ENCODE assay signal across 17 cellular contexts in genomic region chr9:112094240-112094639, GRCh38.
A peak's percentile ranks its signal among the peaks of the same experiment; 100 is the strongest.
DNase-seq lines count a peak whose midpoint lies in the region; ATAC-seq and TF ChIP-seq lines count a peak whose summit lies in the region.
"Had no signal": no experiment of that assay in that cellular context is flagged by ENCODE, and none has a peak within 500 bp of the region (broad histone marks: within the 10 kb centered on the region; RNA-seq: fewer than 3 reads in every experiment).

No MANE protein-coding gene starts in this region.

- H3K4me1 ChIP-seq in CD4-positive, CD25-positive, alpha-beta regulatory T cell (ENCODE audit: control insufficient read depth, insufficient read depth, low read length, poor library complexity, severe bottlenecking), result peaks cover 9% of the 10 kb centered on the region
- H3K4me1 ChIP-seq: BLaER1 had no signal

- H3K27ac ChIP-seq in CD4-positive, CD25-positive, alpha-beta regulatory T cell (ENCODE audit: insufficient read depth, low read length, poor library complexity, severe bottlenecking), result no peak overlapping the region
- peak overlapping the region; percentile 16 for H3K27ac ChIP-seq in KOPT-K1 (ENCODE audit: low read depth, low read length, poor library complexity, severe bottlenecking)
- H3K27ac ChIP-seq: A549, BLaER1 had no signal

- no peaks in the 10 kb centered on the region for H3K9me3 ChIP-seq in CD4-positive, CD25-positive, alpha-beta regulatory T cell (ENCODE audit: control insufficient read depth in 2 of 2, low read length in 2 of 2)
- no peaks in the 10 kb centered on the region for H3K9me3 ChIP-seq in KOPT-K1 (ENCODE audit: insufficient read depth, low read length, poor library complexity, severe bottlenecking)
- H3K9me3 ChIP-seq: A549, BLaER1 had no signal

- POLR2A ChIA-PET in activated CD4-positive, alpha-beta memory T cell treated with anti-CD3 and anti-CD28 coated beads, Interleukin-2, amount 10 ng/mL, durations not matched to agents 7 days and 5 days (lab: Charles Lee), result interaction anchor here (0.9 to 1.5 kb wide), 4 partner anchors 10 to 285 kb away, joined by 3 to 10 read pairs (median 7); partner anchors contain the start of genes HSDL2 and PTBP3

- CTCF ChIA-PET in activated CD4-positive, alpha-beta memory T cell treated with anti-CD3 and anti-CD28 coated beads, Interleukin-2, amount 10 ng/mL, durations not matched to agents 7 days and 5 days (lab: Charles Lee), result interaction anchor here (0.9 to 8.0 kb wide), 5 partner anchors 20 to 699 kb away, joined by 3 to 84 read pairs (median 6); partner anchors contain the start of gene PTBP3

- H3K4me3 Mint-ChIP-seq in CD4-positive, CD25-positive, alpha-beta regulatory T cell, result peak overlapping the region in 1 of 4 donors; percentile 49
- peak overlapping the region; percentile 51 for H3K4me3 Mint-ChIP-seq in activated T-helper 17 cell treated with anti-CD3 and anti-CD28 coated beads, Interleukin-2, amount 50 U/mL, for 72 hours
- peak overlapping the region in 3 of 5 donors; percentile 8 to 80 (median 18) for H3K4me3 Mint-ChIP-seq in immature natural killer cell
- H3K4me3 Mint-ChIP-seq in glutamatergic neuron (ENCODE audit: unreplicated experiment), result no peak overlapping the region
- H3K4me3 Mint-ChIP-seq in activated CD4-positive, alpha-beta memory T cell treated with anti-CD3 and anti-CD28 coated beads, Interleukin-2, amount 10 ng/mL, durations not matched to agents 7 days and 5 days, result no peak overlapping the region

- no peak for ATAC-seq in CD4-positive, CD25-positive, alpha-beta regulatory T cell (ENCODE audit: low read depth in 2 of 2)
- ATAC-seq in activated T-helper 17 cell treated with anti-CD3 and anti-CD28 coated beads, Interleukin-2, amount 50 U/mL, for 72 hours (replicated peaks), result no peak
- ATAC-seq: A549, PC-3 had no signal

- DNase-seq in CD4-positive, CD25-positive, alpha-beta regulatory T cell, result no peak
- DNase-seq in immature natural killer cell (no peak), glutamatergic neuron (no peak), LoVo (ENCODE audit: low spot score) (no peak)
- DNase-seq in activated T-cell treated with anti-CD3 and anti-CD28 coated beads, Interleukin-2, amount 50 U/mL, for 1 hour, result no peak
- no peak for DNase-seq in activated CD4-positive, alpha-beta memory T cell treated with anti-CD3 and anti-CD28 coated beads, Interleukin-2, amount 10 ng/mL, durations not matched to agents 7 days and 5 days
- DNase-seq: DMS79, NCI-H1417, NCI-H187, NCI-H2107, NCI-H510A treated with DMSO at 0.1 percent for 48 hours, NCI-H774, PC-3 had no signal

- H3K9me3 Mint-ChIP-seq in CD4-positive, CD25-positive, alpha-beta regulatory T cell, result no peaks in the 10 kb centered on the region
- no peaks in the 10 kb centered on the region for H3K9me3 Mint-ChIP-seq in activated T-helper 17 cell treated with anti-CD3 and anti-CD28 coated beads, Interleukin-2, amount 50 U/mL, for 72 hours
- H3K9me3 Mint-ChIP-seq in immature natural killer cell, result no peaks in the 10 kb centered on the region
- H3K9me3 Mint-ChIP-seq in glutamatergic neuron (ENCODE audit: unreplicated experiment), result no peaks in the 10 kb centered on the region
- no peaks in the 10 kb centered on the region for H3K9me3 Mint-ChIP-seq in activated CD4-positive, alpha-beta memory T cell treated with anti-CD3 and anti-CD28 coated beads, Interleukin-2, amount 10 ng/mL, durations not matched to agents 7 days and 5 days

- H3K36me3 Mint-ChIP-seq in CD4-positive, CD25-positive, alpha-beta regulatory T cell, result peaks cover 29% of the 10 kb centered on the region
- H3K36me3 Mint-ChIP-seq in activated T-helper 17 cell treated with anti-CD3 and anti-CD28 coated beads, Interleukin-2, amount 50 U/mL, for 72 hours (ENCODE audit: low read depth), result no peaks in the 10 kb centered on the region
- H3K36me3 Mint-ChIP-seq in immature natural killer cell (peaks cover 5 to 37% (median 9%) of the 10 kb centered on the region in 3 donors), glutamatergic neuron (ENCODE audit: unreplicated experiment) (peaks cover 13% of the 10 kb centered on the region)
- H3K36me3 Mint-ChIP-seq in activated CD4-positive, alpha-beta memory T cell treated with anti-CD3 and anti-CD28 coated beads, Interleukin-2, amount 10 ng/mL, durations not matched to agents 7 days and 5 days (ENCODE audit: low read depth), result peaks cover 24% of the 10 kb centered on the region

- H3K27me3 Mint-ChIP-seq in CD4-positive, CD25-positive, alpha-beta regulatory T cell, result peaks cover 4% of the 10 kb centered on the region
- no peaks in the 10 kb centered on the region for H3K27me3 Mint-ChIP-seq in activated T-helper 17 cell treated with anti-CD3 and anti-CD28 coated beads, Interleukin-2, amount 50 U/mL, for 72 hours
- H3K27me3 Mint-ChIP-seq in immature natural killer cell (ENCODE audit: low read depth in 3 of 3), result no peaks in the 10 kb centered on the region
- H3K27me3 Mint-ChIP-seq in glutamatergic neuron (ENCODE audit: unreplicated experiment), result no peaks in the 10 kb centered on the region
- no peaks in the 10 kb centered on the region for H3K27me3 Mint-ChIP-seq in activated CD4-positive, alpha-beta memory T cell treated with anti-CD3 and anti-CD28 coated beads, Interleukin-2, amount 10 ng/mL, durations not matched to agents 7 days and 5 days

- peaks cover 10 to 30% (median 19%) of the 10 kb centered on the region in 4 donors for H3K4me1 Mint-ChIP-seq in CD4-positive, CD25-positive, alpha-beta regulatory T cell
- H3K4me1 Mint-ChIP-seq in activated T-helper 17 cell treated with anti-CD3 and anti-CD28 coated beads, Interleukin-2, amount 50 U/mL, for 72 hours, result peaks cover 16% of the 10 kb centered on the region
- H3K4me1 Mint-ChIP-seq in immature natural killer cell, result peaks cover 22 to 30% of the 10 kb centered on the region in 2 donors
- H3K4me1 Mint-ChIP-seq in glutamatergic neuron (ENCODE audit: low read depth, unreplicated experiment), result no peaks in the 10 kb centered on the region
- peaks cover 37% of the 10 kb centered on the region for H3K4me1 Mint-ChIP-seq in activated CD4-positive, alpha-beta memory T cell treated with anti-CD3 and anti-CD28 coated beads, Interleukin-2, amount 10 ng/mL, durations not matched to agents 7 days and 5 days

- H3K27ac Mint-ChIP-seq in CD4-positive, CD25-positive, alpha-beta regulatory T cell, result peak overlapping the region in 2 of 3 donors; percentile 27 to 47
- H3K27ac Mint-ChIP-seq in activated T-helper 17 cell treated with anti-CD3 and anti-CD28 coated beads, Interleukin-2, amount 50 U/mL, for 72 hours, result no peak overlapping the region
- H3K27ac Mint-ChIP-seq in immature natural killer cell (peak overlapping the region; percentile 61 to 89 (median 77)), glutamatergic neuron (ENCODE audit: unreplicated experiment) (no peak overlapping the region)
- no peak overlapping the region for H3K27ac Mint-ChIP-seq in activated CD4-positive, alpha-beta memory T cell treated with anti-CD3 and anti-CD28 coated beads, Interleukin-2, amount 10 ng/mL, durations not matched to agents 7 days and 5 days

- TF ChIP-seq CTCF in glutamatergic neuron (IDR thresholded peaks at IDR 0.05; ENCODE audit: partially characterized antibody, unreplicated experiment), result no peak

- H3K4me3 ChIP-seq in CD4-positive, CD25-positive, alpha-beta regulatory T cell (ENCODE audit: low read depth, low read length), result no peak overlapping the region
- H3K4me3 ChIP-seq: A549, BLaER1 had no signal

- no peaks in the 10 kb centered on the region for H3K36me3 ChIP-seq in CD4-positive, CD25-positive, alpha-beta regulatory T cell (ENCODE audit: control insufficient read depth, insufficient read depth, low read length)
- H3K36me3 ChIP-seq in KOPT-K1 (ENCODE audit: insufficient read depth, low read length), result no peaks in the 10 kb centered on the region; the same call in 1 of the 2 replicates

- H3K27me3 ChIP-seq in CD4-positive, CD25-positive, alpha-beta regulatory T cell (ENCODE audit: control insufficient read depth, insufficient read depth, low read length), result no peaks in the 10 kb centered on the region
- H3K27me3 ChIP-seq: BLaER1 had no signal

Comparison
In these comparisons a context has a peak if more than half of its experiments do, and no peak if none do; other contexts are left out.
1. H3K27ac Mint-ChIP-seq: peak in CD4-positive, CD25-positive, alpha-beta regulatory T cell (2 of 3) and immature natural killer cell (6 of 6); none in activated T-helper 17 cell treated with anti-CD3 and anti-CD28 coated beads, Interleukin-2, amount 50 U/mL, for 72 hours (single experiment), glutamatergic neuron (single experiment) and activated CD4-positive, alpha-beta memory T cell treated with anti-CD3 and anti-CD28 coated beads, Interleukin-2, amount 10 ng/mL, durations not matched to agents 7 days and 5 days (single experiment).
2. H3K4me3 Mint-ChIP-seq: peak in activated T-helper 17 cell treated with anti-CD3 and anti-CD28 coated beads, Interleukin-2, amount 50 U/mL, for 72 hours (single experiment) and immature natural killer cell (3 of 5); none in glutamatergic neuron (single experiment) and activated CD4-positive, alpha-beta memory T cell treated with anti-CD3 and anti-CD28 coated beads, Interleukin-2, amount 10 ng/mL, durations not matched to agents 7 days and 5 days (single experiment).